ENCODE assay signal across 8 cellular contexts in genomic region chr15:85840079-85840801, GRCh38. TPM values are rescaled to one million over a fixed set of nuclear protein-coding genes. Genes with fewer than 3 reads are reported as not detected.
DNase-seq lines count a peak whose midpoint lies in the region; ATAC-seq and TF ChIP-seq lines count a peak whose summit lies in the region.

No MANE protein-coding gene starts in this region.

- no peak overlapping the region for H3K27ac ChIP-seq in coronary artery

- DNase-seq in Ammon's horn (ENCODE audit: low spot score) (peak; percentile 76), NCI-H446 treated with DMSO at 0.1 percent for 48 hours (lab: John Stamatoyannopoulos, UW) (peak; percentile 26), coronary artery (ENCODE audit: low spot score) (peak; percentile 86), left lobe of liver (ENCODE audit: low spot score) (peak; percentile 97)
- peak; percentile 87 for DNase-seq in activated CD4-positive, alpha-beta T cell treated with anti-CD3 and anti-CD28 coated beads for 48 hours
- DNase-seq in stimulated activated CD4-positive, alpha-beta T cell treated with anti-CD3 and anti-CD28 coated beads, Interleukin-2, amount 100 ng/mL, for 48 hours, result peak; percentile 83 to 86

- peak; percentile 75 for TF ChIP-seq CTCF in coronary artery (IDR thresholded peaks at IDR 0.05)

- ATAC-seq in GM19025 (IDR thresholded peaks at IDR 0.05; ENCODE audit: low read depth, unreplicated experiment) (peak; percentile 93), HG03280 (IDR thresholded peaks at IDR 0.05; ENCODE audit: unreplicated experiment) (peak; percentile 96), left lobe of liver (peak; percentile 99)

- peak overlapping the region; percentile 65 for H3K4me3 ChIP-seq in coronary artery

RNA-seq across cellular contexts. Expression of gene KLHL25, which starts 45.5 kb away (rescaled TPM):
- total RNA-seq in left lobe of liver, result 6.7 TPM

Comparison
In these comparisons a context has a peak if more than half of its experiments do, and no peak if none do; other contexts are left out.
1. DNase-seq: peak in every context shown above with its lines; median percentile 97 in left lobe of liver; 87 in activated CD4-positive, alpha-beta T cell treated with anti-CD3 and anti-CD28 coated beads for 48 hours; 86 in coronary artery; 84 in stimulated activated CD4-positive, alpha-beta T cell treated with anti-CD3 and anti-CD28 coated beads, Interleukin-2, amount 100 ng/mL, for 48 hours; 76 in Ammon's horn; 26 in NCI-H446 treated with DMSO at 0.1 percent for 48 hours.